24 cellular contexts compared by ENCODE assay signal in the genomic region with DNA sequence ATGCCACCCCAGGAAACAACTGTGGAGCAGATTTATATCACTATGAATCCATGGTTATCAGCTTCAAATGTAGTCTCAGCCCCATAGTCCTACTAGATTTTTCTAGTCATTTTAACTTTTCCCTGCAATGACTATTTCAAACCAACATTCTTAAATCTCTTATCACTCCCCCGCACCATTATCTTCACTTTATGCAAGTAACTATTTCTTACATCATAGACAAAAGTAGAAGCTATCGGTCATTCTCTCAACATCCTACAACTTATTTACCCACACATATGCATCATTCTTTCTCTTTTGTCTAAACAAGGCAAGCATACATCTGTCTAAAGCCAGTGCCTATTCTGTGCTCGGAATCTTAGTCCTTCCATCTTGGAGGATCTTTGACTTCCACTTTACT. TPM values are rescaled to one million over a fixed set of nuclear protein-coding genes. Genes with fewer than 3 reads are reported as not detected.
A peak's percentile ranks its signal among the peaks of the same experiment; 100 is the strongest.
DNase-seq lines count a peak whose midpoint lies in the region; ATAC-seq and TF ChIP-seq lines count a peak whose summit lies in the region.
"Had no signal": no experiment of that assay in that cellular context is flagged by ENCODE, and none has a peak within 500 bp of the region (broad histone marks: within the 10 kb centered on the region; RNA-seq: fewer than 3 reads in every experiment).

No MANE protein-coding gene starts in this region.

- TF ChIP-seq CTCF in fibroblast of pulmonary artery (IDR thresholded peaks at IDR 0.05; ENCODE audit: low read length, missing control alignments) (no peak), smooth muscle cell (IDR thresholded peaks at IDR 0.05; ENCODE audit: borderline replicate concordance, insufficient read depth, poor library complexity, severe bottlenecking) (no peak)

- H3K79me2 ChIP-seq in smooth muscle cell (ENCODE audit: low read depth): peaks cover 35% of the 10 kb centered on the region

- no peak overlapping the region for H3K9ac ChIP-seq in smooth muscle cell (ENCODE audit: low read depth)
- H3K9ac ChIP-seq: BLaER1 treated with 17β-estradiol and CSF1 and Interleukin-3, amounts not matched to agents 10 nM and 100 nM had no signal

- no peak overlapping the region for H2AFZ ChIP-seq in smooth muscle cell (ENCODE audit: low read depth)

- DNase-seq in amniotic epithelial cell (ENCODE audit: low read depth): peak; percentile 88
- DNase-seq in fibroblast of pulmonary artery (ENCODE audit: low read depth): peak; percentile 55
- no peak for DNase-seq in smooth muscle cell (lab: John Stamatoyannopoulos, UW; ENCODE audit: unreplicated experiment)
- no peak for DNase-seq in immature natural killer cell
- DNase-seq in posterior cingulate gyrus: no peak
- no peak for DNase-seq in D341Med (ENCODE audit: low spot score)
- DNase-seq: 8988T; ACHN; Caco-2; Calu3; CD4-positive, alpha-beta T cell; CD8-positive, alpha-beta T cell; DMS 273 treated with DMSO at 0.1 percent for 48 hours; DMS153; DMS53; DMS79; DND-41; EL; GDM1 had no signal

- no peaks in the 10 kb centered on the region for H3K9me3 Mint-ChIP-seq in immature natural killer cell
- H3K9me3 Mint-ChIP-seq: CD4-positive, alpha-beta T cell; CD8-positive, alpha-beta T cell had no signal

- TF ChIP-seq POLR2A in GM18526 (IDR thresholded peaks at IDR 0.05; ENCODE audit: extremely low read depth, insufficient read length): peak; percentile 21

- H3K4me3 ChIP-seq in fibroblast of pulmonary artery (replicated peaks; ENCODE audit: low read depth, low read length): no peak overlapping the region
- no peak overlapping the region for H3K4me3 ChIP-seq in smooth muscle cell
- H3K4me3 ChIP-seq: BLaER1 treated with 17β-estradiol and CSF1 and Interleukin-3, amounts not matched to agents 10 nM and 100 nM had no signal

- H3K36me3 Mint-ChIP-seq in immature natural killer cell: peaks cover 0 to 17% (median 11%) of the 10 kb centered on the region in 3 donors

- no peaks in the 10 kb centered on the region for H3F3A ChIP-seq in smooth muscle cell (ENCODE audit: low read depth)

- no peak overlapping the region for H3K27ac Mint-ChIP-seq in immature natural killer cell
- H3K27ac Mint-ChIP-seq: CD4-positive, alpha-beta T cell; CD8-positive, alpha-beta T cell had no signal

- intact Hi-C loops in posterior cingulate gyrus (cut with DNase I): no loop called here

- H3K4me3 Mint-ChIP-seq in immature natural killer cell: no peak overlapping the region
- H3K4me3 Mint-ChIP-seq: CD4-positive, alpha-beta T cell; CD8-positive, alpha-beta T cell had no signal

- peaks cover 12% of the 10 kb centered on the region for H3K36me3 ChIP-seq in smooth muscle cell (ENCODE audit: low read depth)

- no peak for ATAC-seq in HG03159 (IDR thresholded peaks at IDR 0.05; ENCODE audit: unreplicated experiment)
- ATAC-seq: CD8-positive, alpha-beta T cell had no signal

- H3K27me3 Mint-ChIP-seq in immature natural killer cell (ENCODE audit: low read depth in 3 of 3): peaks cover 0 to 12% (median 0%) of the 10 kb centered on the region in 3 donors
- H3K27me3 Mint-ChIP-seq: CD4-positive, alpha-beta T cell had no signal

- H3K4me1 Mint-ChIP-seq in immature natural killer cell: peaks cover 28 to 36% of the 10 kb centered on the region in 2 donors

- H3K9me3 ChIP-seq in smooth muscle cell (replicated peaks; ENCODE audit: low read depth): no peaks in the 10 kb centered on the region
- H3K9me3 ChIP-seq: BLaER1 treated with 17β-estradiol and CSF1 and Interleukin-3, amounts not matched to agents 10 nM and 100 nM; Caco-2 had no signal

- H3K4me1 ChIP-seq in smooth muscle cell (ENCODE audit: low read depth): peaks cover 8% of the 10 kb centered on the region

- no peak overlapping the region for H3K4me2 ChIP-seq in smooth muscle cell
- H3K4me2 ChIP-seq: BLaER1 treated with 17β-estradiol and CSF1 and Interleukin-3, amounts not matched to agents 10 nM and 100 nM had no signal

- 97% methylated on average over 3 of the region's 3 CpGs for WGBS in smooth muscle cell (ENCODE audit: low lambda C conversion rate)

- H3K27ac ChIP-seq in smooth muscle cell (ENCODE audit: low read depth): peak overlapping the region; percentile 9
- H3K27ac ChIP-seq: BLaER1 treated with 17β-estradiol and CSF1 and Interleukin-3, amounts not matched to agents 10 nM and 100 nM; C4-2B had no signal

- H4K20me1 ChIP-seq in smooth muscle cell (ENCODE audit: low read depth): no peaks in the 10 kb centered on the region

- no peaks in the 10 kb centered on the region for H3K27me3 ChIP-seq in smooth muscle cell (ENCODE audit: low read depth)
- H3K27me3 ChIP-seq: BLaER1 treated with 17β-estradiol and CSF1 and Interleukin-3, amounts not matched to agents 10 nM and 100 nM had no signal

RNA-seq across cellular contexts. Expression of gene TIMM10B, which starts 4.4 kb away (rescaled TPM):
- 37.0 and 46.7 TPM in 2 replicates for total RNA-seq in smooth muscle cell
- polyA plus RNA-seq in smooth muscle cell (29.1 and 43.6 TPM in 2 replicates), immature natural killer cell (10 to 100 TPM; 33.9 to 41.6 (median 35.2) TPM)

RNA-seq across cellular contexts. Expression of gene ARFIP2, which starts 4.5 kb away (rescaled TPM):
- total RNA-seq in smooth muscle cell: 61.6 and 61.9 TPM in 2 replicates
- polyA plus RNA-seq in smooth muscle cell (84.0 and 88.6 TPM in 2 replicates), immature natural killer cell (10 to 100 TPM; 34.2 to 39.9 (median 35.0) TPM)

RNA-seq across cellular contexts. Expression of gene DNHD1, which starts 11.4 kb away (rescaled TPM):
- total RNA-seq in smooth muscle cell: 9.1 and 13.3 TPM in 2 replicates
- polyA plus RNA-seq in smooth muscle cell (5.5 and 5.9 TPM in 2 replicates), immature natural killer cell (1 to 10 TPM in 1 of 3 donors, under 1 TPM in 2; 0.74 to 1.3 (median 0.86) TPM)

RNA-seq across cellular contexts. Expression of gene TRIM3, which starts 11.9 kb away (rescaled TPM):
- 14.0 and 14.9 TPM in 2 replicates for total RNA-seq in smooth muscle cell
- polyA plus RNA-seq in smooth muscle cell (25.5 and 36.0 TPM in 2 replicates), immature natural killer cell (1 to 10 TPM; 1.8 to 5.0 (median 2.9) TPM)

RNA-seq across cellular contexts. Expression of gene HPX, which starts 44.9 kb away (rescaled TPM):
- total RNA-seq in smooth muscle cell: 0.40 and 3.5 TPM in 2 replicates
- polyA plus RNA-seq in smooth muscle cell (1.1 and 2.6 TPM in 2 replicates), immature natural killer cell (not detected)
- total RNA-seq: G401 had no signal

Comparison
In these comparisons a context has a peak if more than half of its experiments do, and no peak if none do; other contexts are left out.
1. DNase-seq: peak in amniotic epithelial cell (single experiment) and fibroblast of pulmonary artery (single experiment); none in smooth muscle cell (single experiment), immature natural killer cell (0 of 3), posterior cingulate gyrus (0 of 10) and D341Med (single experiment).